In genomic region chr11:92272651-92273050, GRCh38 we compare ENCODE assay signal across 33 cellular contexts. TPM values are rescaled to one million over a fixed set of nuclear protein-coding genes. Genes with fewer than 3 reads are reported as not detected.
"Had no signal": no experiment of that assay in that cellular context is flagged by ENCODE, and none has a peak within 500 bp of the region (broad histone marks: within the 10 kb centered on the region; RNA-seq: fewer than 3 reads in every experiment).

No MANE protein-coding gene starts in this region.

- H3K27ac Mint-ChIP-seq: immature natural killer cell; memory B cell; naive thymus-derived CD4-positive, alpha-beta T cell; nephron; neural progenitor cell; progenitor cell of endocrine pancreas; stimulated activated naive CD8-positive, alpha-beta T cell treated with anti-CD3 and anti-CD28 coated beads, Interleukin-15, amount 100 ng/mL, for 72 hours had no signal

- H3K9me3 Mint-ChIP-seq: nephron, neural progenitor cell had no signal

- H3K27me3 Mint-ChIP-seq: progenitor cell of endocrine pancreas; stimulated activated naive CD8-positive, alpha-beta T cell treated with anti-CD3 and anti-CD28 coated beads, Interleukin-15, amount 100 ng/mL, for 72 hours had no signal

- H3K27ac ChIP-seq: esophagus squamous epithelium, heart right ventricle, left ventricle myocardium inferior, lower lobe of right lung, neural progenitor cell, parathyroid adenoma, right atrium auricular region, suprapubic skin, transverse colon, upper lobe of right lung, uterus had no signal

- H3K9me3 ChIP-seq: esophagus squamous epithelium, heart right ventricle, left ventricle myocardium inferior, lower lobe of right lung, right atrium auricular region, suprapubic skin, transverse colon, upper lobe of right lung, uterus had no signal

- H2AFZ ChIP-seq: neural progenitor cell, parathyroid adenoma had no signal

- H3K27me3 ChIP-seq: esophagus squamous epithelium, heart right ventricle, neural progenitor cell, right atrium auricular region, suprapubic skin, transverse colon, upper lobe of right lung, uterus had no signal

- H3K4me2 ChIP-seq: neural progenitor cell, smooth muscle cell had no signal

- H3K4me1 ChIP-seq: esophagus squamous epithelium, heart right ventricle, left ventricle myocardium inferior, lower lobe of right lung, parathyroid adenoma, right atrium auricular region, suprapubic skin, transverse colon, upper lobe of right lung, uterus had no signal

- H3K9ac ChIP-seq: neural progenitor cell, parathyroid adenoma had no signal

- H3K79me2 ChIP-seq: parathyroid adenoma had no signal

- H3K36me3 ChIP-seq: esophagus squamous epithelium, heart right ventricle, left ventricle myocardium inferior, lower lobe of right lung, neural progenitor cell, right atrium auricular region, suprapubic skin, transverse colon, upper lobe of right lung, uterus had no signal

- H3K4me3 ChIP-seq: coronary artery, esophagus squamous epithelium, heart right ventricle, left ventricle myocardium inferior, lower lobe of right lung, neural progenitor cell, right atrium auricular region, smooth muscle cell, suprapubic skin, transverse colon, upper lobe of right lung, uterus had no signal

- DNase-seq: dermis blood vessel endothelial cell; effector memory CD4-positive, alpha-beta T cell; esophagus squamous epithelium; glutamatergic neuron; heart right ventricle; hippocampal formation; immature natural killer cell; islet precursor cell; kidney glomerular epithelial cell; left colon; left ventricle myocardium inferior; lower lobe of right lung; midbrain; naive thymus-derived CD4-positive, alpha-beta T cell; stimulated activated CD4-positive, alpha-beta T cell treated with anti-CD3 and anti-CD28 coated beads, Interleukin-12 subunit alpha, Interleukin-12 subunit beta, amount 100 ng/mL, for 4 hours; stimulated activated CD4-positive, alpha-beta T cell treated with anti-CD3 and anti-CD28 coated beads, Interleukin-1b, Interleukin-23, amount 100 ng/mL, for 48 hours; stimulated activated CD4-positive, alpha-beta T cell treated with anti-CD3 and anti-CD28 coated beads, Interleukin-4, amount 100 ng/mL, for 1 hour; stimulated activated CD8-positive, alpha-beta memory T cell treated with anti-CD3 and anti-CD28 coated beads, Interleukin-4, amount 100 ng/mL, for 48 hours; stimulated activated naive CD4-positive, alpha-beta T cell; stimulated activated naive CD8-positive, alpha-beta T cell treated with anti-CD3 and anti-CD28 coated beads, Interleukin-15, amount 100 ng/mL, for 72 hours; transverse colon; upper lobe of right lung; uterus had no signal

- H3K4me1 Mint-ChIP-seq: immature natural killer cell; memory B cell; naive thymus-derived CD4-positive, alpha-beta T cell; stimulated activated naive CD8-positive, alpha-beta T cell treated with anti-CD3 and anti-CD28 coated beads, Interleukin-15, amount 100 ng/mL, for 72 hours had no signal

- ATAC-seq: heart right ventricle; left colon; lower lobe of right lung; naive thymus-derived CD4-positive, alpha-beta T cell; sciatic nerve; stimulated activated naive CD8-positive, alpha-beta T cell treated with anti-CD3 and anti-CD28 coated beads, Interleukin-15, amount 100 ng/mL, for 72 hours; upper lobe of right lung had no signal

- H3K36me3 Mint-ChIP-seq: immature natural killer cell, memory B cell had no signal

- H3K4me3 Mint-ChIP-seq: immature natural killer cell; memory B cell; naive thymus-derived CD4-positive, alpha-beta T cell; nephron; neural progenitor cell; stimulated activated naive CD8-positive, alpha-beta T cell treated with anti-CD3 and anti-CD28 coated beads, Interleukin-15, amount 100 ng/mL, for 72 hours had no signal

RNA-seq across cellular contexts. Expression of gene FAT3, which starts 48.0 kb away (rescaled TPM):
- total RNA-seq: naive thymus-derived CD4-positive, alpha-beta T cell had no signal
- polyA plus RNA-seq: immature natural killer cell; naive thymus-derived CD4-positive, alpha-beta T cell had no signal
